In the genomic region with DNA sequence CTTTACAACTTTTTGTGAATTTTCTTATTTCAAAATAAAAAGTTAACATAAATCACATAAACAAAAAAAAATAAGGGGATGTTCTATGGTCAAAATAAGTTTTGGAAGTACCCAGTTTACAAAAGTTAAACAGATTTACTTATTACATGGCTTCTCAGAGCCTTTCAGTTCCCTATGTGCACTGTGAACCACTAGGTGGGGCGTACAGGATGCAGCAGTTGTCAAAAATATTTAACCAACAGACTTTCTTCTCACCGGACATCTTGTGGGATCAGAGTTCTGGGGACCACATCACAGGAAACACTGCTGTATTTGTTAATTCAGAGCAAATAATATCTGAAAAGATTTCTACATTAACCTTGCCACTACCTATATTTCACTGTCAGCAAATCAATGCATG, we compare ENCODE assay signal across 16 cellular contexts.
DNase-seq lines count a peak whose midpoint lies in the region; ATAC-seq and TF ChIP-seq lines count a peak whose summit lies in the region.
"Had no signal": no experiment of that assay in that cellular context is flagged by ENCODE, and none has a peak within 500 bp of the region (broad histone marks: within the 10 kb centered on the region; RNA-seq: fewer than 3 reads in every experiment).

No MANE protein-coding gene starts in this region.

- no peak overlapping the region for H3K4me3 ChIP-seq in DND-41 (ENCODE audit: low read depth in 1 of 2, low read length in 2 of 2)
- H3K4me3 ChIP-seq in Panc1 (ENCODE audit: low read depth in 2 of 2, low read length in 2 of 2) = no peak overlapping the region
- no peak overlapping the region for H3K4me3 ChIP-seq in fibroblast of pulmonary artery (replicated peaks; ENCODE audit: low read depth, low read length)
- H3K4me3 ChIP-seq: cardiac muscle cell, lung, psoas muscle, skin epidermis had no signal

- H3K9ac ChIP-seq in DND-41 (ENCODE audit: low read depth, low read length) = no peak overlapping the region
- H3K9ac ChIP-seq in H9 (ENCODE audit: extremely low read depth, insufficient read length, low read length) = no peak overlapping the region

- no peak overlapping the region for H2BK12ac ChIP-seq in H9 (ENCODE audit: insufficient read length, low read depth, low read length)

- no peaks in the 10 kb centered on the region for H3K27me3 Mint-ChIP-seq in H9 (ENCODE audit: low read depth)
- no peaks in the 10 kb centered on the region for H3K27me3 Mint-ChIP-seq in activated CD8-positive, alpha-beta memory T cell treated with anti-CD3 and anti-CD28 coated beads, Interleukin-2, amount 10 ng/mL, durations not matched to agents 7 days and 5 days

- ATAC-seq in DND-41 (ENCODE audit: insufficient read depth, low read depth) (no peak), Panc1 (no peak), HG02970 (IDR thresholded peaks at IDR 0.05; ENCODE audit: low FRiP score, unreplicated experiment) (no peak)
- ATAC-seq in activated CD8-positive, alpha-beta memory T cell treated with anti-CD3 and anti-CD28 coated beads, Interleukin-2, amount 10 ng/mL, durations not matched to agents 7 days and 5 days = no peak
- ATAC-seq: psoas muscle had no signal

- no peak overlapping the region for H3K4ac ChIP-seq in H9 (ENCODE audit: low read depth, low read length)

- no peak overlapping the region for H2AFZ ChIP-seq in DND-41 (ENCODE audit: low read depth, low read length)
- no peak overlapping the region for H2AFZ ChIP-seq in H9 (ENCODE audit: low read length)

- H3K23ac ChIP-seq in H9 (ENCODE audit: insufficient read length, low read depth, low read length) = no peak overlapping the region

- H4K20me1 ChIP-seq in DND-41 (ENCODE audit: insufficient read depth, low read length) = no peaks in the 10 kb centered on the region
- no peaks in the 10 kb centered on the region for H4K20me1 ChIP-seq in H9 (ENCODE audit: control insufficient read depth, insufficient read depth, insufficient read length)

- no peak overlapping the region for H3K56ac ChIP-seq in H9 (ENCODE audit: insufficient read length, low read depth, low read length)

- no peak overlapping the region for H4K8ac ChIP-seq in H9 (replicated peaks; ENCODE audit: insufficient read length, low read depth, low read length)

- CTCF ChIA-PET in Panc1 (lab: Charles Lee) = interaction anchor here (0.7 kb wide), 1 partner anchor 278 kb away, joined by 4 read pairs; no protein-coding TSS in a partner anchor
- CTCF ChIA-PET in activated CD8-positive, alpha-beta memory T cell treated with anti-CD3 and anti-CD28 coated beads, Interleukin-2, amount 10 ng/mL, durations not matched to agents 7 days and 5 days (lab: Charles Lee) = no interaction called here

- H2BK120ac ChIP-seq in H9 (ENCODE audit: low read depth, low read length, poor library complexity, severe bottlenecking) = no peak overlapping the region

- POLR2A ChIA-PET in Panc1 (lab: Charles Lee) = no interaction called here

- H3K4me1 ChIP-seq in DND-41 (ENCODE audit: insufficient read depth, low read length) (no peaks in the 10 kb centered on the region), H9 (ENCODE audit: insufficient read depth, low read length) (no peaks in the 10 kb centered on the region), Panc1 (ENCODE audit: control insufficient read depth, insufficient read depth, low read length) (no peaks in the 10 kb centered on the region)
- H3K4me1 ChIP-seq: psoas muscle had no signal

- BruUV-seq in Panc1 (replicated peaks; lab: Mats Ljungman, UMichigan) = no TSS peak

- no peak overlapping the region for H3T11ph ChIP-seq in H9 (ENCODE audit: low read length)

- H3K4me1 Mint-ChIP-seq in H9 = peaks cover 6 to 7% of the 10 kb centered on the region in 2 experiments
- no peaks in the 10 kb centered on the region for H3K4me1 Mint-ChIP-seq in activated CD8-positive, alpha-beta memory T cell treated with anti-CD3 and anti-CD28 coated beads, Interleukin-2, amount 10 ng/mL, durations not matched to agents 7 days and 5 days

- no peak overlapping the region for H4K5ac ChIP-seq in H9 (ENCODE audit: insufficient read length, low read depth, low read length)

- H3K9me3 ChIP-seq in DND-41 (ENCODE audit: insufficient read depth, low read length, severe bottlenecking) (no peaks in the 10 kb centered on the region), H9 (ENCODE audit: control insufficient read depth, low read depth, low read length) (no peaks in the 10 kb centered on the region), Panc1 (ENCODE audit: control insufficient read depth, insufficient read depth, low read depth, low read length) (no peaks in the 10 kb centered on the region)
- H3K9me3 ChIP-seq: psoas muscle had no signal

- DNase-seq in DND-41 = no peak
- no peak for DNase-seq in H9
- DNase-seq in Panc1 (ENCODE audit: low read depth, low spot score) = no peak
- no peak for DNase-seq in fibroblast of pulmonary artery (ENCODE audit: low read depth)
- no peak for DNase-seq in activated CD8-positive, alpha-beta memory T cell treated with anti-CD3 and anti-CD28 coated beads, Interleukin-2, amount 10 ng/mL, durations not matched to agents 7 days and 5 days
- DNase-seq in NCI-H524 (lab: John Stamatoyannopoulos, UW) = no peak
- DNase-seq: activated T-cell treated with anti-CD3 and anti-CD28 coated beads for 4 hours; KG1; NCI-H2107; NCI-H526; psoas muscle; stimulated activated naive CD4-positive, alpha-beta T cell had no signal

- H3K4me2 ChIP-seq in DND-41 (ENCODE audit: insufficient read depth, low read length) (no peak overlapping the region), H9 (ENCODE audit: insufficient read depth, insufficient read length, low read length) (no peak overlapping the region)

- H3K9me3 Mint-ChIP-seq in H9 = no peaks in the 10 kb centered on the region
- H3K9me3 Mint-ChIP-seq in activated CD8-positive, alpha-beta memory T cell treated with anti-CD3 and anti-CD28 coated beads, Interleukin-2, amount 10 ng/mL, durations not matched to agents 7 days and 5 days (ENCODE audit: low read depth) = no peaks in the 10 kb centered on the region

- no peak overlapping the region for H2BK5ac ChIP-seq in H9 (ENCODE audit: insufficient read length, low read length)

- peak; percentile 14 for TF ChIP-seq CTCF in DND-41 (IDR thresholded peaks at IDR 0.05; ENCODE audit: borderline replicate concordance, extremely low read depth, low read length, poor library complexity, severe bottlenecking)
- TF ChIP-seq CTCF in H9 (conservative IDR thresholded peaks at IDR 0.05) = peak; percentile 27; the same call in 1 of the 3 replicates
- TF ChIP-seq CTCF in Panc1 (IDR thresholded peaks at IDR 0.05) = peak; percentile 29
- peak; percentile 12 for TF ChIP-seq CTCF in fibroblast of pulmonary artery (IDR thresholded peaks at IDR 0.05; ENCODE audit: low read length, missing control alignments)

- no peak overlapping the region for H3K14ac ChIP-seq in H9 (ENCODE audit: insufficient read depth, low read length)

- no peak overlapping the region for H2AK5ac ChIP-seq in H9 (ENCODE audit: insufficient read length, low read length)

- no CpG with 5 or more reads among the region's 2 CpGs for WGBS in H9 (ENCODE audit: extremely low coverage, insufficient read length, low lambda C conversion rate)

- H3K36me3 ChIP-seq in DND-41 (ENCODE audit: insufficient read depth, low read length) (no peaks in the 10 kb centered on the region), Panc1 (ENCODE audit: control insufficient read depth, insufficient read depth, low read length) (peaks cover 27% of the 10 kb centered on the region)
- H3K36me3 ChIP-seq: cardiac muscle cell had no signal

- no peaks in the 10 kb centered on the region for H3K23me2 ChIP-seq in H9 (ENCODE audit: insufficient read length, low read depth, low read length, poor library complexity, severe bottlenecking)

- no peak overlapping the region for H3K27ac Mint-ChIP-seq in H9
- no peak overlapping the region for H3K27ac Mint-ChIP-seq in activated CD8-positive, alpha-beta memory T cell treated with anti-CD3 and anti-CD28 coated beads, Interleukin-2, amount 10 ng/mL, durations not matched to agents 7 days and 5 days

- H3K27me3 ChIP-seq in DND-41 (ENCODE audit: insufficient read depth, low read length, poor library complexity) (peaks cover 3% of the 10 kb centered on the region), H9 (ENCODE audit: insufficient read depth, low read length) (no peaks in the 10 kb centered on the region), Panc1 (ENCODE audit: control insufficient read depth, insufficient read depth, low read length) (no peaks in the 10 kb centered on the region)
- H3K27me3 ChIP-seq: cardiac muscle cell had no signal

- no peak overlapping the region for H3K4me3 Mint-ChIP-seq in H9
- H3K4me3 Mint-ChIP-seq in activated CD8-positive, alpha-beta memory T cell treated with anti-CD3 and anti-CD28 coated beads, Interleukin-2, amount 10 ng/mL, durations not matched to agents 7 days and 5 days = no peak overlapping the region

- H2BK15ac ChIP-seq in H9 (ENCODE audit: low read depth, low read length) = no peak overlapping the region

- H3K36me3 Mint-ChIP-seq in H9 (ENCODE audit: insufficient read depth in 1 of 3, low read depth in 3 of 3) = peaks cover 11 to 41% (median 21%) of the 10 kb centered on the region in 3 experiments
- no peaks in the 10 kb centered on the region for H3K36me3 Mint-ChIP-seq in activated CD8-positive, alpha-beta memory T cell treated with anti-CD3 and anti-CD28 coated beads, Interleukin-2, amount 10 ng/mL, durations not matched to agents 7 days and 5 days

- no peak overlapping the region for H4K91ac ChIP-seq in H9 (ENCODE audit: insufficient read length, low read depth, low read length)

- no peaks in the 10 kb centered on the region for H3K79me1 ChIP-seq in H9 (ENCODE audit: insufficient read depth, low read depth, low read length, poor library complexity, severe bottlenecking)

- H3K79me2 ChIP-seq in DND-41 (ENCODE audit: insufficient read depth, low read length) (no peaks in the 10 kb centered on the region), H9 (ENCODE audit: insufficient read depth, low read length) (no peaks in the 10 kb centered on the region)

- no peak overlapping the region for H3K27ac ChIP-seq in DND-41 (ENCODE audit: low read length)
- no peak overlapping the region for H3K27ac ChIP-seq in H9 (ENCODE audit: insufficient read length, low read depth, low read length)
- H3K27ac ChIP-seq in Panc1 (ENCODE audit: low read length) = no peak overlapping the region
- H3K27ac ChIP-seq: cardiac muscle cell, psoas muscle, skin epidermis had no signal

- intact Hi-C loops in Panc1 (cut with micrococcal nuclease; ENCODE audit: unreplicated experiment) = no loop called here

- H2BK20ac ChIP-seq in H9 (ENCODE audit: low read depth, low read length, poor library complexity, severe bottlenecking) = no peak overlapping the region

- no peak overlapping the region for H3K18ac ChIP-seq in H9 (ENCODE audit: insufficient read length, low read depth, low read length)

- in situ Hi-C loops in Panc1 (cut with HindIII; ENCODE audit: low pct_unique_long_range_greater_than_20kb, low sequenced_read_pairs) = no loop called here
